Comparison of ENCODE assay signal across 15 cellular contexts in genomic region chr19:843836-844299, GRCh38. TPM values are rescaled to one million over a fixed set of nuclear protein-coding genes. Genes with fewer than 3 reads are reported as not detected.
A peak's percentile ranks its signal among the peaks of the same experiment; 100 is the strongest.
DNase-seq lines count a peak whose midpoint lies in the region; ATAC-seq and TF ChIP-seq lines count a peak whose summit lies in the region.
"Had no signal": no experiment of that assay in that cellular context is flagged by ENCODE, and none has a peak within 500 bp of the region (broad histone marks: within the 10 kb centered on the region; RNA-seq: fewer than 3 reads in every experiment).

No MANE protein-coding gene starts in this region.

- TF ChIP-seq POLR2A in stomach (IDR thresholded peaks at IDR 0.05), result no peak

- H3K9me3 Mint-ChIP-seq in WTC11, result peaks cover 4% of the 10 kb centered on the region
- no peaks in the 10 kb centered on the region for H3K9me3 Mint-ChIP-seq in activated naive CD4-positive, alpha-beta T cell treated with anti-CD3 and anti-CD28 coated beads, Interleukin-2, amount 50 U/mL, for 72 hours
- H3K9me3 Mint-ChIP-seq: natural killer cell had no signal

- H3K36me3 ChIP-seq in stomach, result no peaks in the 10 kb centered on the region

- H3K27me3 ChIP-seq in stomach, result peaks cover 5 to 97% (median 64%) of the 10 kb centered on the region in 3 donors

- H3K27ac ChIP-seq in stomach, result no peak overlapping the region

- DNase-seq in NCI-H2196 treated with DMSO at 0.1 percent for 48 hours (lab: John Stamatoyannopoulos, UW; ENCODE audit: unreplicated experiment) (peak; percentile 41), NCI-H2196 (lab: John Stamatoyannopoulos, UW; ENCODE audit: unreplicated experiment) (no peak), WTC11 (ENCODE audit: low spot score) (no peak), left kidney (ENCODE audit: low read depth, low spot score) (peak; percentile 52), stomach (no peak)
- DNase-seq in activated naive CD4-positive, alpha-beta T cell treated with anti-CD3 and anti-CD28 coated beads, Interleukin-2, amount 50 U/mL, for 72 hours (ENCODE audit: low spot score in 2 of 2), result no peak
- DNase-seq in activated CD4-positive, CD25-positive, alpha-beta regulatory T cell (lab: John Stamatoyannopoulos, UW), result no peak
- DNase-seq: activated naive CD4-positive, alpha-beta T cell; cerebellar nuclear complex; DMS 273 treated with DMSO at 0.1 percent for 48 hours; natural killer cell; T-helper 9 cell had no signal

- TF ChIP-seq CTCF in WTC11 (IDR thresholded peaks at IDR 0.05) (no peak), stomach (IDR thresholded peaks at IDR 0.05) (no peak)

- 6 to 25% (median 13%) methylated on average over 9 to 30 of the region's 43 CpGs; no CpG with 5 or more reads in 1 of the 5 donors for WGBS in stomach, 5 donors

- peak overlapping the region; percentile 49 for H3K4me3 Mint-ChIP-seq in WTC11
- H3K4me3 Mint-ChIP-seq: activated CD8-positive, alpha-beta T cell treated with anti-CD3 and anti-CD28 coated beads, Interleukin-2, amount 10 ng/mL, durations not matched to agents 7 days and 5 days; natural killer cell had no signal

- no peaks in the 10 kb centered on the region for H3K36me3 Mint-ChIP-seq in WTC11
- H3K36me3 Mint-ChIP-seq in activated naive CD4-positive, alpha-beta T cell treated with anti-CD3 and anti-CD28 coated beads, Interleukin-2, amount 50 U/mL, for 72 hours, result no peaks in the 10 kb centered on the region
- H3K36me3 Mint-ChIP-seq: natural killer cell had no signal

- CTCF ChIA-PET in WTC11 (lab: Charles Lee), result interaction anchor here (1.1 kb wide), 1 partner anchor 13 kb away, joined by 6 read pairs; no protein-coding TSS in a partner anchor

- no peak overlapping the region for H3K27ac Mint-ChIP-seq in WTC11
- H3K27ac Mint-ChIP-seq in activated naive CD4-positive, alpha-beta T cell treated with anti-CD3 and anti-CD28 coated beads, Interleukin-2, amount 50 U/mL, for 72 hours, result no peak overlapping the region
- H3K27ac Mint-ChIP-seq: activated CD8-positive, alpha-beta T cell treated with anti-CD3 and anti-CD28 coated beads, Interleukin-2, amount 10 ng/mL, durations not matched to agents 7 days and 5 days; natural killer cell had no signal

- peaks cover 42% of the 10 kb centered on the region for H3K27me3 Mint-ChIP-seq in WTC11 (ENCODE audit: low read depth)

- no peaks in the 10 kb centered on the region for H3K4me1 Mint-ChIP-seq in WTC11
- H3K4me1 Mint-ChIP-seq: natural killer cell had no signal

- POLR2A ChIA-PET in WTC11 (lab: Charles Lee), result no interaction called here

- intact Hi-C loops in stomach (cut with DNase I; ENCODE audit: low total_unique reads), result no loop called here

- no peaks in the 10 kb centered on the region for H3K9me3 ChIP-seq in stomach

- TF ChIP-seq EP300 in stomach (IDR thresholded peaks at IDR 0.05), result no peak

- peaks cover 10 to 35% (median 18%) of the 10 kb centered on the region in 4 donors for H3K4me1 ChIP-seq in stomach

- peak overlapping the region in 3 of 4 donors; percentile 22 to 34 (median 26) for H3K4me3 ChIP-seq in stomach

- no peak; the same call in 1 of the 2 replicates for ATAC-seq in WTC11
- no peak for ATAC-seq in activated naive CD4-positive, alpha-beta T cell treated with anti-CD3 and anti-CD28 coated beads, Interleukin-2, amount 50 U/mL, for 72 hours
- no peak for ATAC-seq in GM18519 (IDR thresholded peaks at IDR 0.05; ENCODE audit: low FRiP score, unreplicated experiment)

TF ChIP-seq in WTC11, 78 proteins besides CTCF, POLR2A, EP300 and RAD21:
- no peak for TF ChIP-seq E2F5 (CRISPR knock-in tag; IDR thresholded peaks at IDR 0.05)
- TF ChIP-seq SMAD3 (CRISPR knock-in tag; IDR thresholded peaks at IDR 0.05; ENCODE audit: borderline replicate concordance), result no peak
- no peak for TF ChIP-seq ERG (CRISPR knock-in tag; IDR thresholded peaks at IDR 0.05)
- no peak for TF ChIP-seq ZNF219 (CRISPR knock-in tag; IDR thresholded peaks at IDR 0.05; ENCODE audit: borderline replicate concordance)
- TF ChIP-seq ZNF423 (CRISPR knock-in tag; IDR thresholded peaks at IDR 0.05), result no peak
- TF ChIP-seq ATF2 (CRISPR knock-in tag; IDR thresholded peaks at IDR 0.05; ENCODE audit: borderline replicate concordance, low read depth), result no peak
- TF ChIP-seq ETV6 (CRISPR knock-in tag; IDR thresholded peaks at IDR 0.05), result no peak
- no peak for TF ChIP-seq ZMAT4 (CRISPR knock-in tag; IDR thresholded peaks at IDR 0.05)
- no peak for TF ChIP-seq USF1 (CRISPR knock-in tag; IDR thresholded peaks at IDR 0.05)
- TF ChIP-seq OVOL2 (CRISPR knock-in tag; IDR thresholded peaks at IDR 0.05; ENCODE audit: borderline replicate concordance), result no peak
- TF ChIP-seq E2F1 (CRISPR knock-in tag; IDR thresholded peaks at IDR 0.05), result no peak
- no peak for TF ChIP-seq FOXP1 (CRISPR knock-in tag; IDR thresholded peaks at IDR 0.05; ENCODE audit: borderline replicate concordance)

RNA-seq across cellular contexts. Expression of gene PRTN3, which starts 3.1 kb away (rescaled TPM):
- total RNA-seq in WTC11 (2021) (0.53 to 0.82 TPM (median 0.61 TPM) in 3 replicates), stomach (1 to 10 TPM in 1 of 5 donors, not detected in 4; 2.6 TPM)
- under 1 TPM in 1 of 3 donors, not detected in 2; 0.15 TPM for polyA plus RNA-seq in stomach
- not detected for total RNA-seq in activated naive CD4-positive, alpha-beta T cell treated with anti-CD3 and anti-CD28 coated beads, Interleukin-2, amount 50 U/mL, for 72 hours
- total RNA-seq: activated CD8-positive, alpha-beta T cell treated with anti-CD3 and anti-CD28 coated beads, Interleukin-2, amount 10 ng/mL, durations not matched to agents 7 days and 5 days had no signal

RNA-seq across cellular contexts. Expression of gene ELANE, which starts 8.2 kb away (rescaled TPM):
- not detected in 3 replicates for total RNA-seq in WTC11 (2021)
- total RNA-seq in stomach, result 10 to 100 TPM in 1 of 5 donors, 1 to 10 TPM in 1, not detected in 3; 2.9 to 10.5 TPM
- 1 to 10 TPM in 2 of 3 donors, not detected in 1; 1.1 to 3.4 TPM for polyA plus RNA-seq in stomach
- total RNA-seq in activated naive CD4-positive, alpha-beta T cell treated with anti-CD3 and anti-CD28 coated beads, Interleukin-2, amount 50 U/mL, for 72 hours, result not detected
- total RNA-seq: A172; activated CD8-positive, alpha-beta T cell treated with anti-CD3 and anti-CD28 coated beads, Interleukin-2, amount 10 ng/mL, durations not matched to agents 7 days and 5 days had no signal

RNA-seq across cellular contexts. Expression of gene CFD, which starts 15.6 kb away (rescaled TPM):
- total RNA-seq in WTC11 (2021), result 1.7 to 2.7 TPM (median 2.5 TPM) in 3 replicates
- total RNA-seq in stomach, result 1,000 to 10,000 TPM in 1 of 5 donors, 100 to 1,000 TPM in 3, 10 to 100 TPM in 1; 36.6 to 1,275 (median 118) TPM
- polyA plus RNA-seq in stomach, result 100 to 1,000 TPM in 2 of 3 donors, 10 to 100 TPM in 1; 48.7 to 204 (median 140) TPM
- 1 to 10 TPM in 1 of 2 donors, not detected in 1; 4.9 TPM for total RNA-seq in activated naive CD4-positive, alpha-beta T cell treated with anti-CD3 and anti-CD28 coated beads, Interleukin-2, amount 50 U/mL, for 72 hours

RNA-seq across cellular contexts. Expression of gene AZU1, which starts 16.2 kb away (rescaled TPM):
- total RNA-seq in WTC11 (2021) (1.2 to 3.3 TPM (median 2.5 TPM) in 3 replicates), stomach (under 1 TPM in 1 of 5 donors, not detected in 4; 0.55 TPM)
- 1 to 10 TPM in 1 of 3 donors, under 1 TPM in 2; 0.53 to 1.5 (median 1.00) TPM for polyA plus RNA-seq in stomach
- not detected for total RNA-seq in activated naive CD4-positive, alpha-beta T cell treated with anti-CD3 and anti-CD28 coated beads, Interleukin-2, amount 50 U/mL, for 72 hours
- total RNA-seq: A172; activated CD8-positive, alpha-beta T cell treated with anti-CD3 and anti-CD28 coated beads, Interleukin-2, amount 10 ng/mL, durations not matched to agents 7 days and 5 days had no signal

RNA-seq across cellular contexts. Expression of gene PLPPR3, which starts 22.1 kb away (rescaled TPM):
- 60.6 to 86.8 TPM (median 83.9 TPM) in 3 replicates for total RNA-seq in WTC11 (2021)
- under 1 TPM in 1 of 5 donors, not detected in 4; 0.55 TPM for total RNA-seq in stomach
- under 1 TPM in 1 of 3 donors, not detected in 2; 0.46 TPM for polyA plus RNA-seq in stomach
- not detected for total RNA-seq in activated naive CD4-positive, alpha-beta T cell treated with anti-CD3 and anti-CD28 coated beads, Interleukin-2, amount 50 U/mL, for 72 hours
- total RNA-seq: activated CD8-positive, alpha-beta T cell treated with anti-CD3 and anti-CD28 coated beads, Interleukin-2, amount 10 ng/mL, durations not matched to agents 7 days and 5 days; natural killer cell had no signal

Comparison
In these comparisons a context has a peak if more than half of its experiments do, and no peak if none do; other contexts are left out.
1. DNase-seq: peak in NCI-H2196 treated with DMSO at 0.1 percent for 48 hours (single experiment) and left kidney (single experiment); none in NCI-H2196 (single experiment), WTC11 (single experiment), stomach (single experiment), activated naive CD4-positive, alpha-beta T cell treated with anti-CD3 and anti-CD28 coated beads, Interleukin-2, amount 50 U/mL, for 72 hours (0 of 2) and activated CD4-positive, CD25-positive, alpha-beta regulatory T cell (0 of 4).
2. RNA of gene CFD, which starts 15.6 kb away (total RNA-seq): 36.6 to 1,275 TPM in stomach; 4.9 TPM in activated naive CD4-positive, alpha-beta T cell treated with anti-CD3 and anti-CD28 coated beads, Interleukin-2, amount 50 U/mL, for 72 hours and 1.7 to 2.7 TPM in WTC11; every median in the first group is over 4 times any median in the second.